8 cellular contexts compared by ENCODE assay signal in genomic region chr12:6056406-6057211, GRCh38.
DNase-seq lines count a peak whose midpoint lies in the region; ATAC-seq and TF ChIP-seq lines count a peak whose summit lies in the region.

No MANE protein-coding gene starts in this region.

- no peak overlapping the region for H3K9ac ChIP-seq in iPS-20b (ENCODE audit: low read depth, low read length)

- H3K4me1 ChIP-seq in left ventricle myocardium inferior (peaks cover 34% of the 10 kb centered on the region), iPS-20b (ENCODE audit: insufficient read depth, low read length) (peaks cover 11% of the 10 kb centered on the region; the same call in 1 of the 2 replicates), upper lobe of right lung (peaks cover 12% of the 10 kb centered on the region)

- peak; percentile 39 for TF ChIP-seq CTCF in left ventricle myocardium inferior (IDR thresholded peaks at IDR 0.05; ENCODE audit: borderline replicate concordance)
- TF ChIP-seq CTCF in upper lobe of right lung (IDR thresholded peaks at IDR 0.05) = peak; percentile 25

- H3K27me3 ChIP-seq in left ventricle myocardium inferior (ENCODE audit: low read depth) = peaks cover 12% of the 10 kb centered on the region
- peaks cover 25% of the 10 kb centered on the region for H3K27me3 ChIP-seq in iPS-20b (ENCODE audit: insufficient read depth, low read length)
- no peaks in the 10 kb centered on the region for H3K27me3 ChIP-seq in upper lobe of right lung

- H3K9me3 ChIP-seq in left ventricle myocardium inferior (replicated peaks) = no peaks in the 10 kb centered on the region
- no peaks in the 10 kb centered on the region for H3K9me3 ChIP-seq in iPS-20b (ENCODE audit: insufficient read depth, low read depth, low read length)
- H3K9me3 ChIP-seq in upper lobe of right lung = no peaks in the 10 kb centered on the region

- intact Hi-C loops in left ventricle myocardium inferior (cut with micrococcal nuclease) = no loop called here
- intact Hi-C loops in Right ventricle myocardium superior (cut with DNase I) = no loop called here
- intact Hi-C loops in upper lobe of right lung (cut with DNase I) = no loop called here

- H3K27ac ChIP-seq in left ventricle myocardium inferior (replicated peaks) (peak overlapping the region; percentile 6), iPS-20b (ENCODE audit: low read length) (no peak overlapping the region), upper lobe of right lung (no peak overlapping the region)

- DNase-seq in left ventricle myocardium inferior = no peak
- DNase-seq in Right ventricle myocardium superior = no peak
- DNase-seq in activated T-cell treated with anti-CD3 and anti-CD28 coated beads for 4 hours = peak; percentile 10
- DNase-seq in upper lobe of right lung = no peak
- DNase-seq in DMS114 treated with DMSO at 0.1 percent for 48 hours (lab: John Stamatoyannopoulos, UW; ENCODE audit: unreplicated experiment) = no peak
- DNase-seq in SHP77 treated with DMSO at 0.1 percent for 48 hours (lab: John Stamatoyannopoulos, UW) = no peak
- DNase-seq in NCI-H1105 (lab: John Stamatoyannopoulos, UW) = no peak

- H3K4me3 ChIP-seq in left ventricle myocardium inferior (peak overlapping the region; percentile 29), iPS-20b (ENCODE audit: low read length) (peak overlapping the region; percentile 60), upper lobe of right lung (no peak overlapping the region)

- ATAC-seq in Right ventricle myocardium superior (ENCODE audit: poor library complexity) = no peak
- peak; percentile 24 for ATAC-seq in upper lobe of right lung

- H3K36me3 ChIP-seq in left ventricle myocardium inferior = peaks cover 24% of the 10 kb centered on the region
- H3K36me3 ChIP-seq in iPS-20b (ENCODE audit: insufficient read depth, low read depth, low read length) = no peaks in the 10 kb centered on the region
- peaks cover 4% of the 10 kb centered on the region for H3K36me3 ChIP-seq in upper lobe of right lung
